21 cellular contexts compared by ENCODE assay signal in genomic region chr10:131762789-131763696, GRCh38.
DNase-seq lines count a peak whose midpoint lies in the region; FAIRE-seq and TF ChIP-seq lines count a peak whose summit lies in the region.
"Had no signal": no experiment of that assay in that cellular context is flagged by ENCODE, and none has a peak within 500 bp of the region (broad histone marks: within the 10 kb centered on the region; RNA-seq: fewer than 3 reads in every experiment).

No MANE protein-coding gene starts in this region.

- H3K9me2 ChIP-seq in GM23248 (ENCODE audit: insufficient read depth), result no peaks in the 10 kb centered on the region

- peak overlapping the region; percentile 89 for H3K4me2 ChIP-seq in BLaER1
- H3K4me2 ChIP-seq in GM23248 (ENCODE audit: unreplicated experiment), result no peak overlapping the region

- H3K9me3 ChIP-seq in BLaER1 (no peaks in the 10 kb centered on the region), GM23248 (ENCODE audit: low read depth) (no peaks in the 10 kb centered on the region), SJCRH30 (replicated peaks) (no peaks in the 10 kb centered on the region)
- H3K9me3 ChIP-seq: MG63 had no signal

- peak overlapping the region; percentile 44 for H3K27ac ChIP-seq in BLaER1
- H3K27ac ChIP-seq in GM23248, result no peak overlapping the region
- no peak overlapping the region for H3K27ac ChIP-seq in SJCRH30
- H3K27ac ChIP-seq: HL-60, SJSA1 had no signal

- H3F3A ChIP-seq in GM23248 (ENCODE audit: insufficient read depth), result no peaks in the 10 kb centered on the region

- DNase-seq in GM20000 (ENCODE audit: low spot score), result peak; percentile 30
- no peak for DNase-seq in bronchial epithelial cell (ENCODE audit: low read depth)
- peak; percentile 56 for DNase-seq in posterior vena cava (ENCODE audit: low spot score)
- no peak for DNase-seq in NCI-H146 treated with DMSO at 0.1 percent for 48 hours (lab: John Stamatoyannopoulos, UW; ENCODE audit: unreplicated experiment)
- no peak for DNase-seq in GM23248
- no peak for DNase-seq in SJCRH30
- DNase-seq: CD4-positive, CD25-positive, alpha-beta regulatory T cell; MG63; NCI-H1092; NCI-H1436; NCI-H2029; NCI-H345; NCI-H524; NCI-H82 had no signal

- no peaks in the 10 kb centered on the region for H3K79me2 ChIP-seq in GM23248 (ENCODE audit: insufficient read depth)

- TF ChIP-seq CTCF in GM20000 (IDR thresholded peaks at IDR 0.05; ENCODE audit: extremely low read depth, missing control alignments), result no peak
- no peak for TF ChIP-seq CTCF in bronchial epithelial cell (IDR thresholded peaks at IDR 0.05; ENCODE audit: insufficient read depth, low read length, severe bottlenecking)

- FAIRE-seq in bronchial epithelial cell (lab: Jason Lieb, UNC), result peak; percentile 32
- FAIRE-seq: GM12891, H54, HepG2, K562 had no signal

- WGBS in GM23248 (ENCODE audit: low coverage in 1 of 2, low lambda C conversion rate in 2 of 2, missing lambda C conversion rate in 2 of 2), 2 experiments, result 41 to 45% methylated on average over 14 to 15 of the region's 15 CpGs

- H4K20me1 ChIP-seq in BLaER1 (no peaks in the 10 kb centered on the region), GM23248 (ENCODE audit: insufficient read depth) (no peaks in the 10 kb centered on the region)

- intact Hi-C loops in posterior vena cava (cut with DNase I), result no loop called here

- peak overlapping the region; percentile 5 for H3K4me3 ChIP-seq in BLaER1
- H3K4me3 ChIP-seq in bronchial epithelial cell (ENCODE audit: low read depth, low read length), result no peak overlapping the region
- no peak overlapping the region for H3K4me3 ChIP-seq in GM23248
- no peak overlapping the region for H3K4me3 ChIP-seq in SJCRH30
- H3K4me3 ChIP-seq: K562, MG63, SJSA1 had no signal

- no peak overlapping the region for H2AFZ ChIP-seq in GM23248

- H3K27me3 ChIP-seq in BLaER1 (no peaks in the 10 kb centered on the region), bronchial epithelial cell (ENCODE audit: control insufficient read depth, insufficient read depth, low read length) (no peaks in the 10 kb centered on the region), GM23248 (replicated peaks; ENCODE audit: insufficient read depth) (no peaks in the 10 kb centered on the region), SJCRH30 (no peaks in the 10 kb centered on the region)
- H3K27me3 ChIP-seq: MG63, SJSA1 had no signal

- H3K4me1 ChIP-seq in BLaER1 (peaks cover 86% of the 10 kb centered on the region), GM23248 (ENCODE audit: insufficient read depth) (no peaks in the 10 kb centered on the region), SJCRH30 (no peaks in the 10 kb centered on the region)
- H3K4me1 ChIP-seq: SJSA1 had no signal

- H3K9ac ChIP-seq in BLaER1 (peak overlapping the region; percentile 49; the same call in 1 of the 2 replicates), GM23248 (no peak overlapping the region)

- H3K36me3 ChIP-seq in BLaER1 (no peaks in the 10 kb centered on the region), bronchial epithelial cell (ENCODE audit: control insufficient read depth, insufficient read depth, low read length) (no peaks in the 10 kb centered on the region), GM23248 (ENCODE audit: low read depth) (no peaks in the 10 kb centered on the region), SJCRH30 (no peaks in the 10 kb centered on the region)
- H3K36me3 ChIP-seq: MG63, SJSA1 had no signal

- in situ Hi-C loops in GM23248 (cut with MboI), result no loop called here

Comparison
In these comparisons a context has a peak if more than half of its experiments do, and no peak if none do; other contexts are left out.
1. DNase-seq: peak in GM20000 (single experiment) and posterior vena cava (single experiment); none in bronchial epithelial cell (single experiment), NCI-H146 treated with DMSO at 0.1 percent for 48 hours (single experiment), GM23248 (single experiment) and SJCRH30 (0 of 2).